ENCODE assay signal across 13 cellular contexts in the genomic region with DNA sequence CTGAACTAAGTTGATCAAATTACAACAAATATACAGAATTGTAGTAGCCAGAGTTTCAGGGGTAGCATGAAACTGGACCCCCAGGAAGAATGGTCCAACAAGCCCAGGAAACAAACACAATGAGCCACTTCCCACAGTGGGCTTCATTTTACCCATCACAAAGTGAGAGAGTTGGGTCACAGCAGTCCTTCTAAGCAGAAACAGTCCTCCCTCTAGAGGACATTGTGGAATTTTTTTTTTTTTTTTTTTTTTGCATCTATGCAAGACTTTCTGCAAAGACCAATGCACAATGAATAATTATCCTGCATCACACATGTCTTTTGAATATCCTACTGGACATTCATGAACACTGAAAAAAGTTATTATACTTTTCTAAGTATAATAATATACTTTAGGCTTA.
DNase-seq lines count a peak whose midpoint lies in the region; ATAC-seq and TF ChIP-seq lines count a peak whose summit lies in the region.
"Had no signal": no experiment of that assay in that cellular context is flagged by ENCODE, and none has a peak within 500 bp of the region (broad histone marks: within the 10 kb centered on the region; RNA-seq: fewer than 3 reads in every experiment).

No MANE protein-coding gene starts in this region.

- H3K4me3 Mint-ChIP-seq in activated T-helper 2 cell treated with anti-CD3 and anti-CD28 coated beads, Interferon-gamma antibody, Interleukin-2, Interleukin-4, amounts not matched to agents 10 μg/mL and 5 μg/mL and 100 μg/mL, durations not matched to agents 14 hours and 24 hours and 36 hours (ENCODE audit: low read depth): no peak overlapping the region
- H3K4me3 Mint-ChIP-seq: activated CD8-positive, alpha-beta T cell treated with anti-CD3 and anti-CD28 coated beads, Interleukin-2, amount 10 ng/mL, durations not matched to agents 7 days and 5 days had no signal

- DNase-seq in COR-L47 (lab: John Stamatoyannopoulos, UW) (peak; percentile 41), H4 (ENCODE audit: low spot score) (peak; percentile 14), RWPE1 (ENCODE audit: low spot score) (peak; percentile 5), globus pallidus (ENCODE audit: low spot score) (peak; percentile 5), hepatic stellate cell (ENCODE audit: low spot score) (no peak), DMS79 treated with DMSO at 0.1 percent for 48 hours (lab: John Stamatoyannopoulos, UW) (no peak)
- DNase-seq in activated T-helper 2 cell treated with anti-CD3 and anti-CD28 coated beads, Interferon-gamma antibody, Interleukin-2, Interleukin-4, amounts not matched to agents 10 μg/mL and 5 μg/mL and 100 μg/mL, durations not matched to agents 14 hours and 24 hours and 36 hours (ENCODE audit: low spot score): no peak
- DNase-seq: activated CD8-positive, alpha-beta T cell treated with anti-CD3 and anti-CD28 coated beads, Interleukin-2, amount 10 ng/mL, durations not matched to agents 7 days and 5 days; GDM1; SHP77 treated with DMSO at 0.1 percent for 48 hours; stimulated activated CD4-positive, alpha-beta T cell treated with anti-CD3 and anti-CD28 coated beads, Interleukin-4, amount 100 ng/mL, for 1 hour had no signal

- TF ChIP-seq CTCF in RWPE1 (conservative IDR thresholded peaks at IDR 0.05; ENCODE audit: low read depth): no peak

- no peak overlapping the region for H3K27ac ChIP-seq in RWPE1
- H3K27ac ChIP-seq: cardiac muscle cell had no signal

- no peaks in the 10 kb centered on the region for H3K4me1 Mint-ChIP-seq in activated T-helper 2 cell treated with anti-CD3 and anti-CD28 coated beads, Interferon-gamma antibody, Interleukin-2, Interleukin-4, amounts not matched to agents 10 μg/mL and 5 μg/mL and 100 μg/mL, durations not matched to agents 14 hours and 24 hours and 36 hours (ENCODE audit: low read depth)

- H3K27me3 Mint-ChIP-seq in activated T-helper 2 cell treated with anti-CD3 and anti-CD28 coated beads, Interferon-gamma antibody, Interleukin-2, Interleukin-4, amounts not matched to agents 10 μg/mL and 5 μg/mL and 100 μg/mL, durations not matched to agents 14 hours and 24 hours and 36 hours (ENCODE audit: low read depth): no peaks in the 10 kb centered on the region

- intact Hi-C loops in activated T-helper 2 cell treated with anti-CD3 and anti-CD28 coated beads, Interferon-gamma antibody, Interleukin-2, Interleukin-4, amounts not matched to agents 10 μg/mL and 5 μg/mL and 100 μg/mL, durations not matched to agents 14 hours and 24 hours and 36 hours (cut with micrococcal nuclease): no loop called here

- CTCF ChIA-PET in RWPE1 (lab: Yijun Ruan, JAX): interaction anchor here (0.6 to 0.7 kb wide), 2 partner anchors 13 to 296 kb away, joined by 3 to 4 read pairs; no protein-coding TSS in a partner anchor

- ATAC-seq in HG03565 (IDR thresholded peaks at IDR 0.05; ENCODE audit: unreplicated experiment): no peak
- ATAC-seq: activated CD8-positive, alpha-beta T cell treated with anti-CD3 and anti-CD28 coated beads, Interleukin-2, amount 10 ng/mL, durations not matched to agents 7 days and 5 days had no signal

- H3K9me3 Mint-ChIP-seq in activated T-helper 2 cell treated with anti-CD3 and anti-CD28 coated beads, Interferon-gamma antibody, Interleukin-2, Interleukin-4, amounts not matched to agents 10 μg/mL and 5 μg/mL and 100 μg/mL, durations not matched to agents 14 hours and 24 hours and 36 hours: no peaks in the 10 kb centered on the region

- POLR2A ChIA-PET in RWPE1 (lab: Yijun Ruan, JAX; ENCODE audit: low non-redundant PET): no interaction called here

- H3K27ac Mint-ChIP-seq in activated T-helper 2 cell treated with anti-CD3 and anti-CD28 coated beads, Interferon-gamma antibody, Interleukin-2, Interleukin-4, amounts not matched to agents 10 μg/mL and 5 μg/mL and 100 μg/mL, durations not matched to agents 14 hours and 24 hours and 36 hours: no peak overlapping the region
- H3K27ac Mint-ChIP-seq: activated CD8-positive, alpha-beta T cell treated with anti-CD3 and anti-CD28 coated beads, Interleukin-2, amount 10 ng/mL, durations not matched to agents 7 days and 5 days had no signal

- H3K36me3 Mint-ChIP-seq in activated T-helper 2 cell treated with anti-CD3 and anti-CD28 coated beads, Interferon-gamma antibody, Interleukin-2, Interleukin-4, amounts not matched to agents 10 μg/mL and 5 μg/mL and 100 μg/mL, durations not matched to agents 14 hours and 24 hours and 36 hours (ENCODE audit: low read depth): no peaks in the 10 kb centered on the region

Comparison
In these comparisons a context has a peak if more than half of its experiments do, and no peak if none do; other contexts are left out.
1. DNase-seq: peak in COR-L47 (single experiment), H4 (single experiment), RWPE1 (single experiment) and globus pallidus (single experiment); none in activated T-helper 2 cell treated with anti-CD3 and anti-CD28 coated beads, Interferon-gamma antibody, Interleukin-2, Interleukin-4, amounts not matched to agents 10 μg/mL and 5 μg/mL and 100 μg/mL, durations not matched to agents 14 hours and 24 hours and 36 hours (single experiment), hepatic stellate cell (single experiment) and DMS79 treated with DMSO at 0.1 percent for 48 hours (single experiment).